In the genomic region with DNA sequence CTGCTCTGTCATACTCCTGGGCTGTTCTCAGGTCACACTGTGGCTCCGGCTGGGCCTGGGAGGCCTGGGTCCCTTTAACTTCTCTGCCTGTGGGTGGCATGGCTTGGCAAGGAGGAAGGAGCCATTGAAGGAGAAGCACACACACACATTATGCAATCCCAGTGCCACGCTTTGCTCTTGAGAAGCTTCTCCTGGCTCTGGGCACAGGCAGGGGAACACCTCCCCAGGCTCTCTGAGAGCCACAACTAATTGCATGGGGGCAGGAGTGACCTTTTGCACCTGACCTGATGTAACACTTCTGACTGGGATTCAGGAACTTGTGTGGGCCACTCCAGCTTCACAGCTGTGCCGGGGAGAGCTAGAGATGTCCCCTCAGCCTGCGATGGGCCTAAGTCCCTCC, we compare ENCODE assay signal across 27 cellular contexts. TPM values are rescaled to one million over a fixed set of nuclear protein-coding genes. Genes with fewer than 3 reads are reported as not detected.
A peak's percentile ranks its signal among the peaks of the same experiment; 100 is the strongest.
DNase-seq lines count a peak whose midpoint lies in the region; TF ChIP-seq lines count a peak whose summit lies in the region.
"Had no signal": no experiment of that assay in that cellular context is flagged by ENCODE, and none has a peak within 500 bp of the region (broad histone marks: within the 10 kb centered on the region; RNA-seq: fewer than 3 reads in every experiment).

No MANE protein-coding gene starts in this region.

- H3K4me2 ChIP-seq in neuronal stem cell (ENCODE audit: insufficient read depth, low read length, poor library complexity, severe bottlenecking) = no peak overlapping the region
- no peak overlapping the region for H3K4me2 ChIP-seq in SK-N-SH

- POLR2A ChIA-PET in SK-N-SH (lab: Yijun Ruan, JAX) = no interaction called here

- H2AK5ac ChIP-seq in neuronal stem cell (ENCODE audit: low read depth, low read length) = no peak overlapping the region

- H3K4me1 Mint-ChIP-seq in T-helper 2 cell treated with Interferon-gamma antibody and Interleukin-4, amounts not matched to agents 5 μg/mL and 100 μg/mL, for 36 hours (ENCODE audit: low read depth) = peaks cover 5% of the 10 kb centered on the region

- no peak for TF ChIP-seq POLR2A in breast epithelium (IDR thresholded peaks at IDR 0.05)

- no peak overlapping the region for H2BK5ac ChIP-seq in neuronal stem cell (ENCODE audit: low read length)

- no peaks in the 10 kb centered on the region for H3K36me3 Mint-ChIP-seq in T-helper 2 cell treated with Interferon-gamma antibody and Interleukin-4, amounts not matched to agents 5 μg/mL and 100 μg/mL, for 36 hours (ENCODE audit: low read depth)
- H3K36me3 Mint-ChIP-seq: brain had no signal

- no peaks in the 10 kb centered on the region for H3K79me1 ChIP-seq in neuronal stem cell (ENCODE audit: low read depth, low read length)

- H3K14ac ChIP-seq in neuronal stem cell (ENCODE audit: low read length) = no peak overlapping the region

- no peak overlapping the region for H3K27ac Mint-ChIP-seq in T-helper 2 cell treated with Interferon-gamma antibody and Interleukin-4, amounts not matched to agents 5 μg/mL and 100 μg/mL, for 36 hours

- H3K27ac ChIP-seq in HL-60 (replicated peaks) (no peak overlapping the region), breast epithelium (peak overlapping the region; percentile 14 to 52), neuronal stem cell (replicated peaks; ENCODE audit: low read length) (no peak overlapping the region), SK-N-SH (ENCODE audit: low read depth in 2 of 2, low read length in 1 of 2) (no peak overlapping the region)
- H3K27ac ChIP-seq: esophagus muscularis mucosa, right atrium auricular region had no signal

- H3K9me3 ChIP-seq in breast epithelium (no peaks in the 10 kb centered on the region), neuronal stem cell (replicated peaks in 1 of 2; ENCODE audit: control insufficient read depth in 2 of 2, insufficient read depth in 1 of 2, low read depth in 1 of 2, low read length in 2 of 2) (no peaks in the 10 kb centered on the region), SK-N-SH (no peaks in the 10 kb centered on the region)
- H3K9me3 ChIP-seq: esophagus muscularis mucosa, right atrium auricular region had no signal

- peaks cover 17% of the 10 kb centered on the region for H3K27me3 ChIP-seq in HL-60 (ENCODE audit: insufficient read depth, poor library complexity, severe bottlenecking)
- no peaks in the 10 kb centered on the region for H3K27me3 ChIP-seq in breast epithelium
- peaks cover 0 to 68% (median 2%) of the 10 kb centered on the region in 3 experiments for H3K27me3 ChIP-seq in neuronal stem cell (ENCODE audit: control insufficient read depth in 3 of 3, insufficient read depth in 3 of 3, low read depth in 1 of 3, low read length in 3 of 3)
- H3K27me3 ChIP-seq in SK-N-SH (ENCODE audit: insufficient read depth) = peaks cover 77% of the 10 kb centered on the region
- H3K27me3 ChIP-seq: right atrium auricular region had no signal

- WGBS in neuronal stem cell (ENCODE audit: extremely low coverage in 2 of 2, insufficient read length in 2 of 2, insufficient replicate concordance in 1 of 2), 2 donors = no CpG with 5 or more reads among the region's 4 CpGs
- WGBS in SK-N-SH (ENCODE audit: low lambda C conversion rate) = 36% methylated on average over 1 of the region's 4 CpGs

- no peaks in the 10 kb centered on the region for H3K36me3 ChIP-seq in breast epithelium
- no peaks in the 10 kb centered on the region for H3K36me3 ChIP-seq in neuronal stem cell (replicated peaks in 1 of 2; ENCODE audit: control insufficient read depth in 2 of 2, insufficient read depth in 2 of 2, low read length in 2 of 2)
- no peaks in the 10 kb centered on the region for H3K36me3 ChIP-seq in SK-N-SH (replicated peaks in 1 of 2; ENCODE audit: control insufficient read depth in 1 of 2, insufficient read depth in 2 of 2, low read length in 1 of 2)
- H3K36me3 ChIP-seq: esophagus muscularis mucosa, right atrium auricular region had no signal

- no peak for TF ChIP-seq RAD21 in SK-N-SH (IDR thresholded peaks at IDR 0.05; ENCODE audit: low read length)

- no peak overlapping the region for H3K4me3 Mint-ChIP-seq in T-helper 2 cell treated with Interferon-gamma antibody and Interleukin-4, amounts not matched to agents 5 μg/mL and 100 μg/mL, for 36 hours
- H3K4me3 Mint-ChIP-seq: CD14-positive monocyte had no signal

- intact Hi-C loops in breast epithelium (cut with DNase I; ENCODE audit: low total_unique reads) = no loop called here

- no peak overlapping the region for H3K4ac ChIP-seq in neuronal stem cell (ENCODE audit: low read length)

- no peak for TF ChIP-seq CTCF in HL-60 (IDR thresholded peaks at IDR 0.05; ENCODE audit: insufficient read depth, low read length)
- TF ChIP-seq CTCF in breast epithelium (IDR thresholded peaks at IDR 0.05) = no peak
- TF ChIP-seq CTCF in SK-N-SH (IDR thresholded peaks at IDR 0.05) = no peak

- no peaks in the 10 kb centered on the region for H3F3A ChIP-seq in SK-N-SH (replicated peaks; ENCODE audit: insufficient read depth)

- H3K4me3 ChIP-seq in HL-60 (replicated peaks; ENCODE audit: insufficient read depth, low read length) = no peak overlapping the region
- no peak overlapping the region for H3K4me3 ChIP-seq in breast epithelium
- no peak overlapping the region for H3K4me3 ChIP-seq in neuronal stem cell (ENCODE audit: low read length in 2 of 2)
- no peak overlapping the region for H3K4me3 ChIP-seq in SK-N-SH (ENCODE audit: low read depth in 2 of 2, low read length in 1 of 2)
- H3K4me3 ChIP-seq: esophagus muscularis mucosa, right atrium auricular region had no signal

- H2AFZ ChIP-seq in neuronal stem cell (ENCODE audit: low read length) (no peak overlapping the region), SK-N-SH (ENCODE audit: low read depth) (no peak overlapping the region)

- H3K4me1 ChIP-seq in breast epithelium (no peaks in the 10 kb centered on the region), neuronal stem cell (ENCODE audit: control insufficient read depth in 2 of 2, insufficient read depth in 1 of 2, low read depth in 1 of 2, low read length in 2 of 2) (peaks cover 3 to 25% of the 10 kb centered on the region in 2 donors), SK-N-SH (ENCODE audit: control insufficient read depth in 1 of 2, insufficient read depth in 2 of 2, low read depth in 1 of 2, low read length in 1 of 2) (peaks cover 0 to 3% of the 10 kb centered on the region in 2 experiments; a peak in 1 of 4 replicates)

- H3K9me2 ChIP-seq in SK-N-SH = no peaks in the 10 kb centered on the region

- H3K27me3 Mint-ChIP-seq in T-helper 2 cell treated with Interferon-gamma antibody and Interleukin-4, amounts not matched to agents 5 μg/mL and 100 μg/mL, for 36 hours (ENCODE audit: low read depth) = peaks cover 57% of the 10 kb centered on the region

- H3K9me3 Mint-ChIP-seq in T-helper 2 cell treated with Interferon-gamma antibody and Interleukin-4, amounts not matched to agents 5 μg/mL and 100 μg/mL, for 36 hours = no peaks in the 10 kb centered on the region

- peak overlapping the region; percentile 29 for H3K18ac ChIP-seq in neuronal stem cell (ENCODE audit: low read length)

- no peak overlapping the region for H4K8ac ChIP-seq in neuronal stem cell (ENCODE audit: low read depth, low read length)

- no peak overlapping the region for H4K91ac ChIP-seq in neuronal stem cell (ENCODE audit: low read depth, low read length, poor library complexity)

- H2BK120ac ChIP-seq in neuronal stem cell (ENCODE audit: low read depth, low read length) = no peak overlapping the region

- DNase-seq in AML-193 (lab: John Stamatoyannopoulos, UW) (peak; percentile 61 to 76), HL-60 (ENCODE audit: low read depth in 1 of 2, low spot score in 1 of 2) (peak; percentile 28 to 78), breast epithelium (ENCODE audit: low spot score in 2 of 2) (peak in 1 of 2 donors; percentile 86), neuronal stem cell (ENCODE audit: low spot score) (no peak), SK-N-SH (no peak), mesenteric fat pad (ENCODE audit: low spot score) (no peak)
- no peak for DNase-seq in activated effector memory CD4-positive, alpha-beta T cell treated with Interleukin-2 at 50 U/mL for 16 hours
- no peak for DNase-seq in T-helper 2 cell treated with Interferon-gamma antibody and Interleukin-4, amounts not matched to agents 5 μg/mL and 100 μg/mL, for 36 hours (ENCODE audit: low spot score)
- DNase-seq: ACHN; activated CD4-positive, alpha-beta T cell treated with anti-CD3 and anti-CD28 coated beads, Interleukin-2, amount 50 U/mL, for 48 hours; activated CD4-positive, CD25-positive, alpha-beta regulatory T cell; activated effector memory CD4-positive, alpha-beta T cell treated with anti-CD3 and anti-CD28 coated beads, Interleukin-2, amount 50 U/mL, for 16 hours; effector memory CD4-positive, alpha-beta T cell; HCEC 1CT; islet precursor cell; KG1; NCI-H1092 treated with DMSO at 0.1 percent for 48 hours; NCI-H2029 treated with DMSO at 0.1 percent for 48 hours; NCI-H446 treated with DMSO at 0.1 percent for 48 hours; T-helper 2 cell had no signal

- CTCF ChIA-PET in SK-N-SH (lab: Yijun Ruan, JAX) = interaction anchor here (6.6 kb wide), 1 partner anchor 99 kb away, joined by 59 read pairs; no protein-coding TSS in a partner anchor

- H4K20me1 ChIP-seq in SK-N-SH (ENCODE audit: insufficient read depth) = no peaks in the 10 kb centered on the region

- TF ChIP-seq EP300 in SK-N-SH (IDR thresholded peaks at IDR 0.05; ENCODE audit: borderline replicate concordance in 1 of 2, low read depth in 1 of 2, low read length in 1 of 2) = no peak

- H3K23ac ChIP-seq in neuronal stem cell (ENCODE audit: low read depth, low read length, poor library complexity) = no peak overlapping the region

- H3K9ac ChIP-seq in neuronal stem cell (ENCODE audit: low read depth, low read length, poor library complexity) (no peak overlapping the region), SK-N-SH (no peak overlapping the region)

- no peak overlapping the region for H2BK12ac ChIP-seq in neuronal stem cell (ENCODE audit: low read length)

- H3K79me2 ChIP-seq in SK-N-SH (ENCODE audit: insufficient read depth) = no peaks in the 10 kb centered on the region

- no peak overlapping the region for H2BK15ac ChIP-seq in neuronal stem cell (ENCODE audit: low read length)

TF ChIP-seq in SK-N-SH, 30 proteins besides CTCF, POLR2A, EP300 and RAD21 (continues in another document):
- TF ChIP-seq MEF2A (IDR thresholded peaks at IDR 0.05; ENCODE audit: borderline replicate concordance, low read depth) = no peak

RNA-seq across cellular contexts. Expression of gene LGR6, which starts 23.1 kb away (rescaled TPM):
- total RNA-seq in breast epithelium (10 to 100 TPM in 1 of 3 donors, 1 to 10 TPM in 1, not detected in 1; 2.6 to 11.3 TPM), mesenteric fat pad (0.35 TPM)
- 0.21 TPM for polyA plus RNA-seq in neuronal stem cell (2013, experiment 1 of 2)
- polyA plus RNA-seq in neuronal stem cell (2013, experiment 2 of 2) = 0.15 TPM
- 0.03 TPM in 1 of 2 replicates, not detected in the other for polyA plus RNA-seq in SK-N-SH (2012; rRNA removed)
- polyA plus RNA-seq in SK-N-SH (2012; cell fraction: cytosol; rRNA removed) = 0.03 TPM in 1 of 2 replicates, not detected in the other
- polyA plus RNA-seq in SK-N-SH (2012; cell fraction: nucleus; rRNA removed) = 0.06 TPM in 1 of 2 replicates, not detected in the other
- total RNA-seq: lung microvascular endothelial cell had no signal
- polyA plus RNA-seq: CD14-positive monocyte had no signal

RNA-seq across cellular contexts. Expression of gene PTPN7, which starts 56.3 kb away (rescaled TPM):
- total RNA-seq in breast epithelium (1 to 10 TPM; 1.4 to 4.2 (median 2.9) TPM), mesenteric fat pad (3.0 TPM)
- not detected for polyA plus RNA-seq in neuronal stem cell (2013, experiment 1 of 2)
- not detected for polyA plus RNA-seq in neuronal stem cell (2013, experiment 2 of 2)
- polyA plus RNA-seq in SK-N-SH (2012; rRNA removed) = not detected in 2 replicates
- polyA plus RNA-seq in SK-N-SH (2012; cell fraction: cytosol; rRNA removed) = 0.01 TPM in 1 of 2 replicates, not detected in the other
- polyA plus RNA-seq in SK-N-SH (2012; cell fraction: nucleus; rRNA removed) = not detected in 2 replicates
- total RNA-seq: frontal cortex, lung microvascular endothelial cell, myocyte had no signal

Comparison
In these comparisons a context has a peak if more than half of its experiments do, and no peak if none do; other contexts are left out.
1. DNase-seq: peak in AML-193 (2 of 2) and HL-60 (2 of 2); none in neuronal stem cell (single experiment), SK-N-SH (single experiment), mesenteric fat pad (single experiment), activated effector memory CD4-positive, alpha-beta T cell treated with Interleukin-2 at 50 U/mL for 16 hours (single experiment) and T-helper 2 cell treated with Interferon-gamma antibody and Interleukin-4, amounts not matched to agents 5 μg/mL and 100 μg/mL, for 36 hours (single experiment).
2. H3K27ac ChIP-seq: peak in breast epithelium (2 of 2); none in HL-60 (single experiment), neuronal stem cell (single experiment) and SK-N-SH (0 of 2).